ENCODE assay signal across 28 cellular contexts in the genomic region with DNA sequence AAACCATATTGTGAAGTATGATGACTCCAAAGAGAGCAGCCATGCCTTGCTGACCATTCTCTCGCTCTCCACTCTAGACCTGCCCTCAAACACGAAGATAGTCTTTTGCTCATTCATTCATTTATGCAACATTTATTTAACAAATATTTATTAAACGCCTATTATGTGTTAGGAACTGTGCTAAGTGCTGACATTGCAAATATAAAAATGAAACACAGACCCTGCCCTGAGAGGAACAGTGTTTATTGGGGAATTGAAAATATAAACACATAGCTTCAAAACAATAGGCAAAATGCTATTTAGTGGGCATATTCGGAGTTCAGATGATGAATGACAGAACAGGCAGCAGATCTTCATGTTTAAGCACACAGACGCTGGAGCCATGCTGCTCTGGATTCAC.
"Had no signal": no experiment of that assay in that cellular context is flagged by ENCODE, and none has a peak within 500 bp of the region (broad histone marks: within the 10 kb centered on the region; RNA-seq: fewer than 3 reads in every experiment).

No MANE protein-coding gene starts in this region.

- H3K27me3 ChIP-seq: brain microvascular endothelial cell, dorsolateral prefrontal cortex, gastrocnemius medialis had no signal

- H3K4me3 ChIP-seq: coronary artery, dorsolateral prefrontal cortex, gastrocnemius medialis had no signal

- ATAC-seq: activated CD4-positive, alpha-beta T cell treated with anti-CD3 and anti-CD28 coated beads for 36 hours; activated CD8-positive, alpha-beta T cell treated with anti-CD3 and anti-CD28 coated beads, Interleukin-2, amount 10 ng/mL, durations not matched to agents 7 days and 5 days; activated naive CD4-positive, alpha-beta T cell treated with anti-CD3 and anti-CD28 coated beads, Interleukin-2, amount 50 U/mL, for 72 hours; activated T-cell treated with anti-CD3 and anti-CD28 coated beads, Interleukin-2, amount 50 U/mL, for 72 hours; gastrocnemius medialis; T-helper 17 cell had no signal

- DNase-seq: activated CD4-positive, alpha-beta memory T cell treated with anti-CD3 and anti-CD28 coated beads for 36 hours; activated CD4-positive, alpha-beta T cell treated with anti-CD3 and anti-CD28 coated beads for 36 hours; activated CD4-positive, alpha-beta T cell treated with anti-CD3 and anti-CD28 coated beads, Interleukin-2, amount 10 ng/mL, durations not matched to agents 24 days and 14 days; activated CD4-positive, CD25-positive, alpha-beta regulatory T cell; activated CD4-positive, CD25-positive, alpha-beta regulatory T cell treated with anti-CD3 and anti-CD28 coated beads, Interleukin-2, amount 50 U/mL, for 72 hours; activated CD8-positive, alpha-beta memory T cell treated with anti-CD3 and anti-CD28 coated beads, Interleukin-2, amount 50 U/mL, for 48 hours; activated CD8-positive, alpha-beta T cell treated with anti-CD3 and anti-CD28 coated beads, Interleukin-2, amount 10 ng/mL, durations not matched to agents 7 days and 5 days; activated gamma-delta T cell; activated naive CD4-positive, alpha-beta T cell; activated naive CD4-positive, alpha-beta T cell treated with anti-CD3 and anti-CD28 coated beads, Interleukin-2, amount 10 ng/mL, durations not matched to agents 7 days and 5 days; activated naive CD8-positive, alpha-beta T cell treated with anti-CD3 and anti-CD28 coated beads, Interleukin-2, amount 10 ng/mL, durations not matched to agents 7 days and 5 days; activated T-cell treated with anti-CD3 and anti-CD28 coated beads for 4 hours; activated T-cell treated with anti-CD3 and anti-CD28 coated beads, Interleukin-2, amount 50 U/mL, for 24 hours; activated T-cell treated with anti-CD3 and anti-CD28 coated beads, Interleukin-2, amount 50 U/mL, for 72 hours; amniotic stem cell; anterior cingulate cortex; dorsolateral prefrontal cortex; effector memory CD4-positive, alpha-beta T cell; endodermal cell; gastrocnemius medialis; glutamatergic neuron; T-helper 1 cell; T-helper 17 cell; T1000 had no signal

- H3K9me3 ChIP-seq: gastrocnemius medialis had no signal

- H3K27ac ChIP-seq: brain microvascular endothelial cell, coronary artery, dorsolateral prefrontal cortex, gastrocnemius medialis had no signal

- FAIRE-seq: bronchial epithelial cell had no signal

- H3K36me3 ChIP-seq: brain microvascular endothelial cell, gastrocnemius medialis had no signal
